Comparison of ENCODE assay signal across 16 cellular contexts in genomic region chr5:142825378-142826089, GRCh38. TPM values are rescaled to one million over a fixed set of nuclear protein-coding genes. Genes with fewer than 3 reads are reported as not detected.
DNase-seq lines count a peak whose midpoint lies in the region; ATAC-seq and TF ChIP-seq lines count a peak whose summit lies in the region.
"Had no signal": no experiment of that assay in that cellular context is flagged by ENCODE, and none has a peak within 500 bp of the region (broad histone marks: within the 10 kb centered on the region; RNA-seq: fewer than 3 reads in every experiment).

No MANE protein-coding gene starts in this region.

- no peak overlapping the region for H2AFZ ChIP-seq in parathyroid adenoma

- POLR2A ChIA-PET in Panc1 (lab: Charles Lee): no interaction called here

- peak; percentile 84 for DNase-seq in Caki2 (ENCODE audit: low read depth)
- DNase-seq in Panc1 (ENCODE audit: low read depth, low spot score): peak; percentile 75
- DNase-seq in Right ventricle myocardium inferior (ENCODE audit: missing footprints): no peak
- no peak for DNase-seq in NOMO-1 (lab: John Stamatoyannopoulos, UW; ENCODE audit: unreplicated experiment in 2 of 2)
- DNase-seq in posterior cingulate gyrus: no peak
- DNase-seq: activated CD8-positive, alpha-beta T cell treated with anti-CD3 and anti-CD28 coated beads for 36 hours; activated naive CD4-positive, alpha-beta T cell treated with anti-CD3 and anti-CD28 coated beads, Interleukin-2, amount 10 ng/mL, durations not matched to agents 7 days and 5 days; EL; islet precursor cell; KBM-7; NCI-H2029; NK-92 treated with Interleukin-12 subunit alpha and Interleukin-12 subunit beta, amount 100 ng/mL, for 24 hours; T-cell had no signal

- H3K4me1 ChIP-seq in Panc1 (ENCODE audit: control insufficient read depth, insufficient read depth, low read length) (peaks cover 95% of the 10 kb centered on the region), parathyroid adenoma (peaks cover 7% of the 10 kb centered on the region)

- intact Hi-C loops in Panc1 (cut with micrococcal nuclease; ENCODE audit: unreplicated experiment) (no loop called here), Right ventricle myocardium inferior (cut with DNase I) (loop anchor here (5.0 kb wide), 1 partner anchor 53 kb away; the partner anchor contains the start of gene ARHGAP26), posterior cingulate gyrus (cut with DNase I) (no loop called here)

- in situ Hi-C loops in Caki2 (cut with HindIII; ENCODE audit: low pct_unique_long_range_greater_than_20kb, low sequenced_read_pairs): no loop called here
- in situ Hi-C loops in Panc1 (cut with HindIII; ENCODE audit: low pct_unique_long_range_greater_than_20kb, low sequenced_read_pairs): no loop called here

- H3K27me3 ChIP-seq in Panc1 (ENCODE audit: control insufficient read depth, insufficient read depth, low read length): no peaks in the 10 kb centered on the region
- no peaks in the 10 kb centered on the region for H3K27me3 ChIP-seq in parathyroid adenoma (ENCODE audit: control insufficient read depth, insufficient read depth, low read length)

- H3K4me3 ChIP-seq in Panc1 (ENCODE audit: low read depth in 2 of 2, low read length in 2 of 2) (peak overlapping the region; percentile 34 to 71), parathyroid adenoma (ENCODE audit: low read depth, low read length) (no peak overlapping the region)

- CTCF ChIA-PET in Panc1 (lab: Charles Lee): no interaction called here

- TSS peak; percentile 81 for BruUV-seq in Panc1 (replicated peaks; lab: Mats Ljungman, UMichigan)

- H3K36me3 ChIP-seq in Panc1 (ENCODE audit: control insufficient read depth, insufficient read depth, low read length) (no peaks in the 10 kb centered on the region), parathyroid adenoma (ENCODE audit: control insufficient read depth, insufficient read depth, low read length) (no peaks in the 10 kb centered on the region)

- peak overlapping the region; percentile 21 for H3K4me2 ChIP-seq in parathyroid adenoma (ENCODE audit: low read length)

- H3K9me3 ChIP-seq in Panc1 (ENCODE audit: control insufficient read depth, insufficient read depth, low read depth, low read length): no peaks in the 10 kb centered on the region
- no peaks in the 10 kb centered on the region for H3K9me3 ChIP-seq in parathyroid adenoma (ENCODE audit: control insufficient read depth, low read length)

- peak; percentile 77 for ATAC-seq in Panc1
- ATAC-seq in Right ventricle myocardium inferior: peak; percentile 61
- no peak for ATAC-seq in HG02852 (IDR thresholded peaks at IDR 0.05; ENCODE audit: unreplicated experiment)
- no peak for ATAC-seq in HG02840 (IDR thresholded peaks at IDR 0.05; ENCODE audit: low FRiP score, unreplicated experiment)
- ATAC-seq: activated CD8-positive, alpha-beta T cell treated with anti-CD3 and anti-CD28 coated beads for 36 hours; T-cell had no signal

- H3K9ac ChIP-seq in parathyroid adenoma: no peak overlapping the region

- no peaks in the 10 kb centered on the region for H3K79me2 ChIP-seq in parathyroid adenoma

- no peak for TF ChIP-seq CTCF in Panc1 (IDR thresholded peaks at IDR 0.05)
- no peak for TF ChIP-seq CTCF in parathyroid adenoma (IDR thresholded peaks at IDR 0.05)

- peak overlapping the region; percentile 99 for H3K27ac ChIP-seq in Panc1 (ENCODE audit: low read length)
- H3K27ac ChIP-seq in parathyroid adenoma: peak overlapping the region; percentile 36

RNA-seq across cellular contexts. Expression of gene ARHGAP26, which starts 55.4 kb away (rescaled TPM):
- 32.4 and 38.3 TPM in 2 replicates for total RNA-seq in Caki2 (2014; rRNA removed; shearing (Covaris generic); ENCODE audit: low replicate concordance)
- total RNA-seq in Panc1 (2021; ENCODE audit: unreplicated experiment) (65.5 TPM), Right ventricle myocardium inferior (29.8 TPM)
- 24.0 TPM for polyA plus RNA-seq in Panc1 (2012; ENCODE audit: insufficient read length)

Comparison
In these comparisons a context has a peak if more than half of its experiments do, and no peak if none do; other contexts are left out.
1. DNase-seq: peak in Caki2 (single experiment) and Panc1 (single experiment); none in Right ventricle myocardium inferior (single experiment), NOMO-1 (0 of 2) and posterior cingulate gyrus (0 of 10).
2. ATAC-seq: peak in Panc1 (single experiment) and Right ventricle myocardium inferior (single experiment); none in HG02852 (single experiment) and HG02840 (single experiment).